Comparison of ENCODE assay signal across 8 cellular contexts in genomic region chr7:37352974-37353948, GRCh38.
A peak's percentile ranks its signal among the peaks of the same experiment; 100 is the strongest.
DNase-seq lines count a peak whose midpoint lies in the region; ATAC-seq and TF ChIP-seq lines count a peak whose summit lies in the region.

No MANE protein-coding gene starts in this region.

- no peaks in the 10 kb centered on the region for H3K36me3 Mint-ChIP-seq in activated CD8-positive, alpha-beta memory T cell treated with anti-CD3 and anti-CD28 coated beads, Interleukin-2, amount 10 ng/mL, durations not matched to agents 7 days and 5 days

- H3K36me3 ChIP-seq in left ventricle myocardium inferior, result no peaks in the 10 kb centered on the region

- TF ChIP-seq CTCF in left ventricle myocardium inferior (IDR thresholded peaks at IDR 0.05; ENCODE audit: borderline replicate concordance), result peak; percentile 14

- H3K9me3 ChIP-seq in left ventricle myocardium inferior (replicated peaks), result peaks cover 8% of the 10 kb centered on the region

- CTCF ChIA-PET in activated CD8-positive, alpha-beta memory T cell treated with anti-CD3 and anti-CD28 coated beads, Interleukin-2, amount 10 ng/mL, durations not matched to agents 7 days and 5 days (lab: Charles Lee), result interaction anchor here (0.7 to 6.4 kb wide), 26 partner anchors 10 to 884 kb away, joined by 3 to 49 read pairs (median 4); partner anchors contain the start of gene ELMO1

- peak overlapping the region; percentile 90 for H3K27ac ChIP-seq in left ventricle myocardium inferior (replicated peaks)

- H3K9me3 Mint-ChIP-seq in activated CD8-positive, alpha-beta memory T cell treated with anti-CD3 and anti-CD28 coated beads, Interleukin-2, amount 10 ng/mL, durations not matched to agents 7 days and 5 days (ENCODE audit: low read depth), result no peaks in the 10 kb centered on the region

- H3K27ac Mint-ChIP-seq in activated CD8-positive, alpha-beta memory T cell treated with anti-CD3 and anti-CD28 coated beads, Interleukin-2, amount 10 ng/mL, durations not matched to agents 7 days and 5 days, result peak overlapping the region; percentile 85

- peak; percentile 27 for DNase-seq in NCI-H1105 treated with DMSO at 0.1 percent for 48 hours (lab: John Stamatoyannopoulos, UW)
- no peak for DNase-seq in NCI-H1105 (lab: John Stamatoyannopoulos, UW)
- peak; percentile 29 for DNase-seq in NCI-H187 treated with DMSO at 0.1 percent for 48 hours (lab: John Stamatoyannopoulos, UW)
- DNase-seq in activated CD8-positive, alpha-beta memory T cell treated with anti-CD3 and anti-CD28 coated beads, Interleukin-2, amount 10 ng/mL, durations not matched to agents 7 days and 5 days, result peak; percentile 79
- DNase-seq in left ventricle myocardium inferior, result no peak
- peak in 2 of 3 experiments; percentile 38 to 62 for DNase-seq in stimulated activated CD4-positive, alpha-beta T cell treated with anti-CD3 and anti-CD28 coated beads, TNF-alpha, amount 100 ng/mL, for 4 hours (ENCODE audit: low read depth in 3 of 3)
- no peak for DNase-seq in SKM-1 (lab: John Stamatoyannopoulos, UW; ENCODE audit: unreplicated experiment)

- H3K4me1 ChIP-seq in left ventricle myocardium inferior, result peaks cover 85% of the 10 kb centered on the region

- H3K27me3 Mint-ChIP-seq in activated CD8-positive, alpha-beta memory T cell treated with anti-CD3 and anti-CD28 coated beads, Interleukin-2, amount 10 ng/mL, durations not matched to agents 7 days and 5 days, result no peaks in the 10 kb centered on the region

- peak overlapping the region; percentile 86 for H3K4me3 Mint-ChIP-seq in activated CD8-positive, alpha-beta memory T cell treated with anti-CD3 and anti-CD28 coated beads, Interleukin-2, amount 10 ng/mL, durations not matched to agents 7 days and 5 days

- intact Hi-C loops in left ventricle myocardium inferior (cut with micrococcal nuclease), result no loop called here

- ATAC-seq in HG02623 (IDR thresholded peaks at IDR 0.05; ENCODE audit: unreplicated experiment), result peak; percentile 63
- ATAC-seq in activated CD8-positive, alpha-beta memory T cell treated with anti-CD3 and anti-CD28 coated beads, Interleukin-2, amount 10 ng/mL, durations not matched to agents 7 days and 5 days, result peak; percentile 84

- peaks cover 52% of the 10 kb centered on the region for H3K4me1 Mint-ChIP-seq in activated CD8-positive, alpha-beta memory T cell treated with anti-CD3 and anti-CD28 coated beads, Interleukin-2, amount 10 ng/mL, durations not matched to agents 7 days and 5 days

- H3K4me3 ChIP-seq in left ventricle myocardium inferior, result peak overlapping the region; percentile 36

- no peaks in the 10 kb centered on the region for H3K27me3 ChIP-seq in left ventricle myocardium inferior (ENCODE audit: low read depth)

Comparison
In these comparisons a context has a peak if more than half of its experiments do, and no peak if none do; other contexts are left out.
1. DNase-seq: peak in NCI-H1105 treated with DMSO at 0.1 percent for 48 hours (single experiment), NCI-H187 treated with DMSO at 0.1 percent for 48 hours (single experiment), activated CD8-positive, alpha-beta memory T cell treated with anti-CD3 and anti-CD28 coated beads, Interleukin-2, amount 10 ng/mL, durations not matched to agents 7 days and 5 days (single experiment) and stimulated activated CD4-positive, alpha-beta T cell treated with anti-CD3 and anti-CD28 coated beads, TNF-alpha, amount 100 ng/mL, for 4 hours (2 of 3); none in NCI-H1105 (single experiment), left ventricle myocardium inferior (single experiment) and SKM-1 (single experiment).